7 cellular contexts compared by ENCODE assay signal in genomic region chr10:129812398-129812797, GRCh38.
"Had no signal": no experiment of that assay in that cellular context is flagged by ENCODE, and none has a peak within 500 bp of the region (broad histone marks: within the 10 kb centered on the region; RNA-seq: fewer than 3 reads in every experiment).

No MANE protein-coding gene starts in this region.

- H3K27ac ChIP-seq: GM23248, HL-60 had no signal

- ATAC-seq: K562 had no signal

- H3K9ac ChIP-seq: GM23248 had no signal

- H3K4me3 ChIP-seq: GM23248, K562 had no signal

- H2AFZ ChIP-seq: GM23248 had no signal

- DNase-seq: GM23248, GOT3, H9, HCEC 1CT, IMR-90 had no signal
